ENCODE assay signal across 14 cellular contexts in genomic region chr7:32093415-32094408, GRCh38. TPM values are rescaled to one million over a fixed set of nuclear protein-coding genes. Genes with fewer than 3 reads are reported as not detected.
DNase-seq lines count a peak whose midpoint lies in the region; ATAC-seq and TF ChIP-seq lines count a peak whose summit lies in the region.
"Had no signal": no experiment of that assay in that cellular context is flagged by ENCODE, and none has a peak within 500 bp of the region (broad histone marks: within the 10 kb centered on the region; RNA-seq: fewer than 3 reads in every experiment).

No MANE protein-coding gene starts in this region.

- H3K4me3 ChIP-seq in esophagus muscularis mucosa: no peak overlapping the region
- H3K4me3 ChIP-seq: K562 had no signal

- TF ChIP-seq CTCF in esophagus muscularis mucosa (IDR thresholded peaks at IDR 0.05) (no peak), natural killer cell (IDR thresholded peaks at IDR 0.05) (no peak)

- peaks cover 0 to 5% of the 10 kb centered on the region in 2 donors for H3K9me3 Mint-ChIP-seq in natural killer cell
- H3K9me3 Mint-ChIP-seq: activated T-cell treated with anti-CD3 and anti-CD28 coated beads, Interleukin-2, amount 50 U/mL, for 4 hours; T-helper 1 cell treated with Interleukin-12 subunit alpha and Interleukin-12 subunit beta and Interleukin-4 antibody, amounts not matched to agents 30 μg/mL and 1 μg/mL, for 36 hours had no signal

- intact Hi-C loops in esophagus muscularis mucosa (cut with DNase I): no loop called here
- intact Hi-C loops in natural killer cell (cut with micrococcal nuclease): no loop called here

- ATAC-seq in stimulated activated naive CD8-positive, alpha-beta T cell treated with anti-CD3 and anti-CD28 coated beads, Interleukin-15, Interleukin-2, amounts not matched to agents 100 U/mL and 50 U/mL, for 24 hours: no peak
- ATAC-seq in natural killer cell: no peak
- ATAC-seq: activated T-cell treated with anti-CD3 and anti-CD28 coated beads, Interleukin-2, amount 50 U/mL, for 4 hours; K562; left colon had no signal

- no peak overlapping the region for H3K27ac Mint-ChIP-seq in natural killer cell
- H3K27ac Mint-ChIP-seq: T-helper 1 cell treated with Interleukin-12 subunit alpha and Interleukin-12 subunit beta and Interleukin-4 antibody, amounts not matched to agents 30 μg/mL and 1 μg/mL, for 36 hours had no signal

- H3K36me3 Mint-ChIP-seq in natural killer cell: no peaks in the 10 kb centered on the region

- TF ChIP-seq POLR2A in esophagus muscularis mucosa (IDR thresholded peaks at IDR 0.05; ENCODE audit: low read depth): no peak

- H3K4me1 ChIP-seq in esophagus muscularis mucosa: peaks cover 14 to 18% (median 16%) of the 10 kb centered on the region in 4 donors
- H3K4me1 ChIP-seq: BE2C had no signal

- 40% methylated on average over 3 of the region's 4 CpGs for WGBS in esophagus muscularis mucosa

- TF ChIP-seq EP300 in esophagus muscularis mucosa (IDR thresholded peaks at IDR 0.05): no peak

- H3K27ac ChIP-seq in esophagus muscularis mucosa (replicated peaks in 1 of 4): no peak overlapping the region

- H3K9me3 ChIP-seq in esophagus muscularis mucosa: no peaks in the 10 kb centered on the region
- H3K9me3 ChIP-seq: BE2C had no signal

- peaks cover 0 to 2% of the 10 kb centered on the region in 2 donors for H3K27me3 Mint-ChIP-seq in natural killer cell (ENCODE audit: low read depth in 2 of 2)

- no peaks in the 10 kb centered on the region for H3K4me1 Mint-ChIP-seq in natural killer cell

- DNase-seq in AG08396 (ENCODE audit: low spot score): peak; percentile 89
- peak; percentile 97 for DNase-seq in NCI-H460 (ENCODE audit: extremely low read depth, low read depth)
- peak; percentile 80 for DNase-seq in esophagus muscularis mucosa (ENCODE audit: extremely low spot score)
- peak; percentile 12 for DNase-seq in mucosa of gallbladder (ENCODE audit: low spot score)
- no peak for DNase-seq in NCI-H1417 treated with DMSO at 0.1 percent for 48 hours (lab: John Stamatoyannopoulos, UW)
- DNase-seq in stimulated activated naive CD8-positive, alpha-beta T cell treated with anti-CD3 and anti-CD28 coated beads, Interleukin-15, Interleukin-2, amounts not matched to agents 100 U/mL and 50 U/mL, for 24 hours: no peak
- no peak for DNase-seq in natural killer cell
- no peak for DNase-seq in NCI-H524 treated with DMSO at 0.1 percent for 48 hours (lab: John Stamatoyannopoulos, UW)
- DNase-seq: activated T-cell treated with anti-CD3 and anti-CD28 coated beads, Interleukin-2, amount 50 U/mL, for 4 hours; BE2C; left colon; NCI-H526 had no signal

- no peak overlapping the region for H3K4me3 Mint-ChIP-seq in natural killer cell
- H3K4me3 Mint-ChIP-seq: activated T-cell treated with anti-CD3 and anti-CD28 coated beads, Interleukin-2, amount 50 U/mL, for 4 hours; T-helper 1 cell treated with Interleukin-12 subunit alpha and Interleukin-12 subunit beta and Interleukin-4 antibody, amounts not matched to agents 30 μg/mL and 1 μg/mL, for 36 hours had no signal

- H3K36me3 ChIP-seq in esophagus muscularis mucosa: no peaks in the 10 kb centered on the region
- H3K36me3 ChIP-seq: BE2C had no signal

- no peaks in the 10 kb centered on the region for H3K27me3 ChIP-seq in esophagus muscularis mucosa
- H3K27me3 ChIP-seq: BE2C had no signal

RNA-seq across cellular contexts. Expression of gene PDE1C, which starts 23.5 kb away (rescaled TPM):
- total RNA-seq in NCI-H460 (2014; rRNA removed; shearing (Covaris generic)): 46.5 and 48.7 TPM in 2 replicates
- polyA plus RNA-seq in NCI-H460 (2014; cell fraction: nucleus; rRNA removed): 18.7 and 30.2 TPM in 2 replicates
- 10 to 100 TPM; 13.3 to 25.5 (median 17.3) TPM for total RNA-seq in esophagus muscularis mucosa
- total RNA-seq in mucosa of gallbladder: 2.4 TPM
- not detected for total RNA-seq in natural killer cell
- total RNA-seq: activated T-cell treated with anti-CD3 and anti-CD28 coated beads, Interleukin-2, amount 50 U/mL, for 4 hours; K562 had no signal

Comparison
In these comparisons a context has a peak if more than half of its experiments do, and no peak if none do; other contexts are left out.
1. DNase-seq: peak in AG08396 (single experiment), NCI-H460 (single experiment), esophagus muscularis mucosa (single experiment) and mucosa of gallbladder (single experiment); none in NCI-H1417 treated with DMSO at 0.1 percent for 48 hours (single experiment), stimulated activated naive CD8-positive, alpha-beta T cell treated with anti-CD3 and anti-CD28 coated beads, Interleukin-15, Interleukin-2, amounts not matched to agents 100 U/mL and 50 U/mL, for 24 hours (single experiment), natural killer cell (single experiment) and NCI-H524 treated with DMSO at 0.1 percent for 48 hours (single experiment).